14 cellular contexts compared by ENCODE assay signal in genomic region chr3:188553569-188553968, GRCh38.
DNase-seq lines count a peak whose midpoint lies in the region; ATAC-seq and TF ChIP-seq lines count a peak whose summit lies in the region.
"Had no signal": no experiment of that assay in that cellular context is flagged by ENCODE, and none has a peak within 500 bp of the region (broad histone marks: within the 10 kb centered on the region; RNA-seq: fewer than 3 reads in every experiment).

No MANE protein-coding gene starts in this region.

- no peaks in the 10 kb centered on the region for H3K27me3 Mint-ChIP-seq in activated naive CD8-positive, alpha-beta T cell treated with anti-CD3 and anti-CD28 coated beads, Interleukin-2, amount 50 U/mL, for 24 hours

- peaks cover 7% of the 10 kb centered on the region for H3K36me3 Mint-ChIP-seq in activated naive CD8-positive, alpha-beta T cell treated with anti-CD3 and anti-CD28 coated beads, Interleukin-2, amount 50 U/mL, for 24 hours (ENCODE audit: low read depth)

- peak; percentile 41 for DNase-seq in NK-92 treated with Interleukin-12 subunit alpha and Interleukin-12 subunit beta, amount 100 ng/mL, for 24 hours (lab: John Stamatoyannopoulos, UW)
- DNase-seq in NK-92 (lab: John Stamatoyannopoulos, UW; ENCODE audit: unreplicated experiment) (no peak), SK-N-DZ (ENCODE audit: low spot score) (peak; percentile 34), NCI-H748 treated with DMSO at 0.1 percent for 48 hours (lab: John Stamatoyannopoulos, UW) (no peak), NCI-H1048 (lab: John Stamatoyannopoulos, UW) (no peak), vagina (ENCODE audit: extremely low spot score in 2 of 2) (no peak)
- peak; percentile 1 for DNase-seq in activated naive CD8-positive, alpha-beta T cell treated with anti-CD3 and anti-CD28 coated beads, Interleukin-2, amount 50 U/mL, for 24 hours
- DNase-seq: foreskin melanocyte, islet precursor cell, MM.1S, NCI-H2171 treated with DMSO at 0.1 percent for 48 hours had no signal

- peaks cover 15% of the 10 kb centered on the region for H3K4me1 Mint-ChIP-seq in activated naive CD8-positive, alpha-beta T cell treated with anti-CD3 and anti-CD28 coated beads, Interleukin-2, amount 50 U/mL, for 24 hours

- peaks cover 9 to 34% (median 9%) of the 10 kb centered on the region in 3 donors for H3K4me1 ChIP-seq in skeletal muscle tissue (ENCODE audit: control insufficient read depth in 3 of 3, insufficient read depth in 3 of 3, low read length in 3 of 3)
- H3K4me1 ChIP-seq in vagina, result peaks cover 11% of the 10 kb centered on the region

- H3K27me3 ChIP-seq in skeletal muscle tissue (ENCODE audit: control insufficient read depth in 3 of 3, insufficient read depth in 3 of 3, low read length in 3 of 3), result no peaks in the 10 kb centered on the region
- H3K27me3 ChIP-seq in vagina, result no peaks in the 10 kb centered on the region
- H3K27me3 ChIP-seq: SJSA1 had no signal

- H3K4me3 Mint-ChIP-seq in activated naive CD8-positive, alpha-beta T cell treated with anti-CD3 and anti-CD28 coated beads, Interleukin-2, amount 50 U/mL, for 24 hours, result no peak overlapping the region

- peaks cover 6% of the 10 kb centered on the region for H3K9me3 Mint-ChIP-seq in activated naive CD8-positive, alpha-beta T cell treated with anti-CD3 and anti-CD28 coated beads, Interleukin-2, amount 50 U/mL, for 24 hours

- H3K27ac Mint-ChIP-seq in activated naive CD8-positive, alpha-beta T cell treated with anti-CD3 and anti-CD28 coated beads, Interleukin-2, amount 50 U/mL, for 24 hours, result no peak overlapping the region

- H3K4me3 ChIP-seq in skeletal muscle tissue (ENCODE audit: low read length in 3 of 3) (no peak overlapping the region), vagina (no peak overlapping the region)
- H3K4me3 ChIP-seq: SJSA1 had no signal

- intact Hi-C loops in vagina (cut with DNase I), result no loop called here

- H3K27ac ChIP-seq in skeletal muscle tissue (ENCODE audit: low read depth, low read length) (peak overlapping the region; percentile 87), vagina (no peak overlapping the region)
- H3K27ac ChIP-seq: 22Rv1, SJSA1 had no signal

- ATAC-seq in activated naive CD8-positive, alpha-beta T cell treated with anti-CD3 and anti-CD28 coated beads, Interleukin-2, amount 50 U/mL, for 24 hours, result peak; percentile 99

- no peak for TF ChIP-seq POLR2A in vagina (IDR thresholded peaks at IDR 0.05)

- no peak for TF ChIP-seq CTCF in vagina (IDR thresholded peaks at IDR 0.05)

- H3K9me3 ChIP-seq in skeletal muscle tissue (ENCODE audit: control insufficient read depth in 3 of 3, low read length in 3 of 3) (no peaks in the 10 kb centered on the region), vagina (no peaks in the 10 kb centered on the region)
- H3K9me3 ChIP-seq: SJSA1 had no signal

- H3K36me3 ChIP-seq in skeletal muscle tissue (ENCODE audit: control insufficient read depth in 3 of 3, insufficient read depth in 3 of 3, low read length in 3 of 3), result no peaks in the 10 kb centered on the region
- no peaks in the 10 kb centered on the region for H3K36me3 ChIP-seq in vagina

- H3K9ac ChIP-seq in skeletal muscle tissue (ENCODE audit: low read depth in 1 of 3, low read length in 3 of 3), result no peak overlapping the region

Comparison
In these comparisons a context has a peak if more than half of its experiments do, and no peak if none do; other contexts are left out.
1. DNase-seq: peak in NK-92 treated with Interleukin-12 subunit alpha and Interleukin-12 subunit beta, amount 100 ng/mL, for 24 hours (single experiment), SK-N-DZ (single experiment) and activated naive CD8-positive, alpha-beta T cell treated with anti-CD3 and anti-CD28 coated beads, Interleukin-2, amount 50 U/mL, for 24 hours (single experiment); none in NK-92 (single experiment), NCI-H748 treated with DMSO at 0.1 percent for 48 hours (single experiment), NCI-H1048 (single experiment) and vagina (0 of 2).